23 cellular contexts compared by ENCODE assay signal in genomic region chr10:98885380-98885779, GRCh38.
A peak's percentile ranks its signal among the peaks of the same experiment; 100 is the strongest.
DNase-seq lines count a peak whose midpoint lies in the region; ATAC-seq, FAIRE-seq and TF ChIP-seq lines count a peak whose summit lies in the region.
"Had no signal": no experiment of that assay in that cellular context is flagged by ENCODE, and none has a peak within 500 bp of the region (broad histone marks: within the 10 kb centered on the region; RNA-seq: fewer than 3 reads in every experiment).

No MANE protein-coding gene starts in this region.

- TF ChIP-seq CTCF in HepG2 (CRISPR knock-in tag; IDR thresholded peaks at IDR 0.05) (no peak), right lobe of liver (IDR thresholded peaks at IDR 0.05) (no peak), epithelial cell of esophagus (IDR thresholded peaks at IDR 0.05; ENCODE audit: insufficient read depth, low read depth, low read length, missing control alignments) (no peak)

- no peak for TF ChIP-seq RAD21 in HepG2 (CRISPR knock-in tag; IDR thresholded peaks at IDR 0.05)

- FAIRE-seq in HepG2 (lab: Jason Lieb, UNC): no peak
- FAIRE-seq: A204.1, G401.6, GM12892, GM19239, H1 had no signal

- TF ChIP-seq EP300 in HepG2 (IDR thresholded peaks at IDR 0.05; ENCODE audit: low read depth in 2 of 2, low read length in 2 of 2) (no peak), HepG2 (CRISPR knock-in tag; IDR thresholded peaks at IDR 0.05; ENCODE audit: borderline replicate concordance) (no peak)

- H3K4me2 ChIP-seq in HepG2 (ENCODE audit: low read depth, low read length): no peak overlapping the region
- H3K4me2 ChIP-seq: BLaER1 had no signal

- H3K9ac ChIP-seq in HepG2 (ENCODE audit: insufficient read depth, low read depth, low read length): no peak overlapping the region
- H3K9ac ChIP-seq: BLaER1, GM23248 had no signal

- peaks cover 7% of the 10 kb centered on the region for H3K4me1 ChIP-seq in HepG2 (ENCODE audit: insufficient read depth, low read length)
- peaks cover 0 to 2% (median 0%) of the 10 kb centered on the region in 4 donors for H3K4me1 ChIP-seq in right lobe of liver
- H3K4me1 ChIP-seq: BLaER1, Caco-2 had no signal

- H4K20me1 ChIP-seq in HepG2 (ENCODE audit: insufficient read depth, low read length): no peaks in the 10 kb centered on the region
- H4K20me1 ChIP-seq: BLaER1 had no signal

- DNase-seq in HepG2 (ENCODE audit: low spot score) (no peak), right lobe of liver (no peak), amniotic epithelial cell (ENCODE audit: low read depth) (peak; percentile 19), epithelial cell of esophagus (ENCODE audit: low read depth) (peak; percentile 19), AG08395 (ENCODE audit: low spot score) (no peak)
- no peak for DNase-seq in activated naive CD4-positive, alpha-beta T cell (lab: John Stamatoyannopoulos, UW)
- DNase-seq: Caco-2; CD4-positive, CD25-positive, alpha-beta regulatory T cell; CD8-positive, alpha-beta T cell; DMS153; DND-41; GM23248; H7; HCEC 1CT had no signal

- ATAC-seq in HepG2: no peak
- no peak for ATAC-seq in right lobe of liver
- ATAC-seq in GM18909 (IDR thresholded peaks at IDR 0.05; ENCODE audit: poor library complexity, unreplicated experiment): no peak
- ATAC-seq: CD8-positive, alpha-beta T cell had no signal

- H3K4me3 ChIP-seq in HepG2 (replicated peaks in 1 of 3; ENCODE audit: insufficient read depth in 1 of 3, low read depth in 2 of 3, low read length in 3 of 3) (no peak overlapping the region), right lobe of liver (no peak overlapping the region), epithelial cell of esophagus (ENCODE audit: low read length) (no peak overlapping the region)
- H3K4me3 ChIP-seq: BLaER1, GM23248 had no signal

- intact Hi-C loops in HepG2 (cut with micrococcal nuclease; ENCODE audit: unreplicated experiment): no loop called here
- intact Hi-C loops in right lobe of liver (cut with DNase I): no loop called here

- H3K27me3 ChIP-seq in HepG2 (ENCODE audit: control insufficient read depth in 1 of 2, insufficient read depth in 2 of 2, low read length in 2 of 2) (no peaks in the 10 kb centered on the region), right lobe of liver (no peaks in the 10 kb centered on the region)
- H3K27me3 ChIP-seq: BLaER1 had no signal

- no peaks in the 10 kb centered on the region for H3K9me3 ChIP-seq in HepG2 (ENCODE audit: low read length)
- no peaks in the 10 kb centered on the region for H3K9me3 ChIP-seq in right lobe of liver
- H3K9me3 ChIP-seq: BLaER1, Caco-2 had no signal

- in situ Hi-C loops in HepG2 (cut with HindIII; ENCODE audit: extremely low pct_ligation_motif_present, low pct_unique_long_range_greater_than_20kb): no loop called here

- no peaks in the 10 kb centered on the region for H3K79me2 ChIP-seq in HepG2 (ENCODE audit: insufficient read depth, low read length)

- POLR2A ChIA-PET in HepG2 (lab: Yijun Ruan, JAX): no interaction called here

- H3K36me3 ChIP-seq in HepG2 (replicated peaks in 1 of 2; ENCODE audit: control insufficient read depth in 1 of 2, insufficient read depth in 2 of 2, low read length in 2 of 2) (no peaks in the 10 kb centered on the region), right lobe of liver (no peaks in the 10 kb centered on the region)
- H3K36me3 ChIP-seq: BLaER1 had no signal

- no peak for TF ChIP-seq POLR2A in HepG2 (IDR thresholded peaks at IDR 0.05; ENCODE audit: insufficient read depth in 1 of 2, low read depth in 2 of 2, low read length in 2 of 2)
- TF ChIP-seq POLR2A in right lobe of liver (IDR thresholded peaks at IDR 0.05): no peak

- H3K27ac ChIP-seq in HepG2 (ENCODE audit: extremely low read length, insufficient read depth, low read length): no peak overlapping the region
- H3K27ac ChIP-seq in right lobe of liver: no peak overlapping the region
- H3K27ac ChIP-seq: 22Rv1, BLaER1, C4-2B, GM23248 had no signal

- no TSS peak for BruUV-seq in HepG2 (replicated peaks; lab: Mats Ljungman, UMichigan)

- CTCF ChIA-PET in HepG2 (lab: Yijun Ruan, JAX; ENCODE audit: low intra/inter-chr PET ratio, low total read pairs): no interaction called here

- H2AFZ ChIP-seq in HepG2 (ENCODE audit: low read length): no peak overlapping the region
- H2AFZ ChIP-seq: GM23248 had no signal

TF ChIP-seq in HepG2, 621 proteins besides CTCF, POLR2A, EP300 and RAD21:
- TF ChIP-seq ZNF350 (CRISPR knock-in tag; IDR thresholded peaks at IDR 0.05; ENCODE audit: borderline replicate concordance, low read depth): no peak
- peak; percentile 29; the same call in 1 of the 2 replicates for TF ChIP-seq MAFF (IDR thresholded peaks at IDR 0.05; ENCODE audit: low read depth, low read length)
- TF ChIP-seq MAFK (conservative IDR thresholded peaks at IDR 0.05 in 1 of 2, IDR thresholded peaks at IDR 0.05 in 1 of 2; ENCODE audit: low read length in 2 of 2): peak; percentile 20 to 49; a peak in 3 of 4 replicates
TF ChIP-seq in HepG2: peak in this region for 2.

Comparison
In these comparisons a context has a peak if more than half of its experiments do, and no peak if none do; other contexts are left out.
1. DNase-seq: peak in amniotic epithelial cell (single experiment) and epithelial cell of esophagus (single experiment); none in HepG2 (single experiment), right lobe of liver (0 of 3), activated naive CD4-positive, alpha-beta T cell (0 of 4) and AG08395 (single experiment).